27 cellular contexts compared by ENCODE assay signal in the genomic region with DNA sequence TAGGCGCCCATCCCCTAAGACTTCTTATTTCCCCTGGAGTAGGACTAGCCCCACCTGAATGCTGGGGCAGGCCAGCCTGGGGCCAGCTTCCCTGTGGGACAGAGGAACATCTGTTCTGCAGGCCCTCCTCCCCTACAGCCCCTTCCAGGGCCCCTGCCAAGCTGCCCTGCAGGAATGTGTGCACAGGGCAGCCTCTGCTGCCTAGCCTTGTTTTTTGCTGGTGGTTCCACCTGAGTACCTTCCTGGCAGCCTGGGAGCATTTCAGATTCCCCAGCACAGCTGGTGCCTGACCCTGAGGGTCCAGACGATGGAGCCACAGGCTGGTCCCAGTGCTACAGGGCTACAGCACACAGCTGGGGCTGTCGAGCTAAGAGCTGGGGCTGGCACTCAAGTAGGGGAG. TPM values are rescaled to one million over a fixed set of nuclear protein-coding genes. Genes with fewer than 3 reads are reported as not detected.
"Had no signal": no experiment of that assay in that cellular context is flagged by ENCODE, and none has a peak within 500 bp of the region (broad histone marks: within the 10 kb centered on the region; RNA-seq: fewer than 3 reads in every experiment).

No MANE protein-coding gene starts in this region.

- H3K4me1 ChIP-seq: body of pancreas, prostate gland, tibial artery had no signal

- H3K27ac Mint-ChIP-seq: activated CD8-positive, alpha-beta memory T cell treated with anti-CD3 and anti-CD28 coated beads, Interleukin-2, amount 10 ng/mL, durations not matched to agents 7 days and 5 days; activated CD8-positive, alpha-beta T cell treated with anti-CD3 and anti-CD28 coated beads for 36 hours; activated naive CD4-positive, alpha-beta T cell treated with anti-CD3 and anti-CD28 coated beads, Interleukin-2, amount 10 ng/mL, durations not matched to agents 7 days and 5 days; memory B cell; stimulated activated naive CD8-positive, alpha-beta T cell treated with anti-CD3 and anti-CD28 coated beads, Interleukin-15, Interleukin-2, amounts not matched to agents 100 ng/mL and 50 ng/mL, for 24 hours had no signal

- H3K9me3 Mint-ChIP-seq: activated CD8-positive, alpha-beta T cell treated with anti-CD3 and anti-CD28 coated beads for 36 hours; immature natural killer cell; memory B cell; stimulated activated naive CD8-positive, alpha-beta T cell treated with anti-CD3 and anti-CD28 coated beads, Interleukin-15, Interleukin-2, amounts not matched to agents 100 ng/mL and 50 ng/mL, for 24 hours had no signal

- H3K4me1 Mint-ChIP-seq: activated CD8-positive, alpha-beta memory T cell treated with anti-CD3 and anti-CD28 coated beads, Interleukin-2, amount 10 ng/mL, durations not matched to agents 7 days and 5 days; activated naive CD4-positive, alpha-beta T cell treated with anti-CD3 and anti-CD28 coated beads, Interleukin-2, amount 10 ng/mL, durations not matched to agents 7 days and 5 days had no signal

- DNase-seq: activated CD4-positive, alpha-beta T cell treated with anti-CD3 and anti-CD28 coated beads, Interleukin-2, amount 10 ng/mL, durations not matched to agents 24 days and 14 days; activated CD8-positive, alpha-beta memory T cell treated with anti-CD3 and anti-CD28 coated beads, Interleukin-2, amount 10 ng/mL, durations not matched to agents 7 days and 5 days; activated CD8-positive, alpha-beta T cell treated with anti-CD3 and anti-CD28 coated beads for 36 hours; activated effector memory CD4-positive, alpha-beta T cell treated with anti-CD3 and anti-CD28 coated beads, Interleukin-2, amount 50 U/mL, for 16 hours; activated naive CD4-positive, alpha-beta T cell treated with anti-CD3 and anti-CD28 coated beads, Interleukin-2, amount 10 ng/mL, durations not matched to agents 7 days and 5 days; activated T-cell treated with anti-CD3 and anti-CD28 coated beads for 4 hours; amygdala; body of pancreas; erythroblast; immature natural killer cell; left cardiac atrium; occipital lobe; right cardiac atrium; stimulated activated CD4-positive, alpha-beta T cell treated with anti-CD3 and anti-CD28 coated beads, Interleukin-12 subunit alpha, Interleukin-12 subunit beta, amount 100 ng/mL, for 4 hours; substantia nigra; SW 1271; tibial artery had no signal

- H3K27ac ChIP-seq: body of pancreas, prostate gland, tibial artery, VCaP had no signal

- H3K4me3 ChIP-seq: body of pancreas, prostate gland, tibial artery had no signal

- H3K9me3 ChIP-seq: body of pancreas, prostate gland had no signal

- ATAC-seq: activated CD4-positive, CD25-positive, alpha-beta regulatory T cell treated with anti-CD3 and anti-CD28 coated beads, Interleukin-2, amount 50 U/mL, for 24 hours; activated CD8-positive, alpha-beta memory T cell treated with anti-CD3 and anti-CD28 coated beads, Interleukin-2, amount 10 ng/mL, durations not matched to agents 7 days and 5 days; activated CD8-positive, alpha-beta T cell treated with anti-CD3 and anti-CD28 coated beads for 36 hours; body of pancreas; left cardiac atrium; right cardiac atrium had no signal

- H3K36me3 ChIP-seq: prostate gland had no signal

- H3K4me3 Mint-ChIP-seq: activated CD4-positive, alpha-beta T cell treated with anti-CD3 and anti-CD28 coated beads, Interleukin-2, amount 10 ng/mL, durations not matched to agents 24 days and 14 days; activated CD8-positive, alpha-beta memory T cell treated with anti-CD3 and anti-CD28 coated beads, Interleukin-2, amount 10 ng/mL, durations not matched to agents 7 days and 5 days; activated CD8-positive, alpha-beta T cell treated with anti-CD3 and anti-CD28 coated beads for 36 hours; activated naive CD4-positive, alpha-beta T cell treated with anti-CD3 and anti-CD28 coated beads, Interleukin-2, amount 10 ng/mL, durations not matched to agents 7 days and 5 days; immature natural killer cell; memory B cell; stimulated activated naive CD8-positive, alpha-beta T cell treated with anti-CD3 and anti-CD28 coated beads, Interleukin-15, Interleukin-2, amounts not matched to agents 100 ng/mL and 50 ng/mL, for 24 hours had no signal

- H3K27me3 Mint-ChIP-seq: activated CD4-positive, alpha-beta T cell treated with anti-CD3 and anti-CD28 coated beads, Interleukin-2, amount 10 ng/mL, durations not matched to agents 24 days and 14 days; activated CD8-positive, alpha-beta memory T cell treated with anti-CD3 and anti-CD28 coated beads, Interleukin-2, amount 10 ng/mL, durations not matched to agents 7 days and 5 days; activated CD8-positive, alpha-beta T cell treated with anti-CD3 and anti-CD28 coated beads for 36 hours; activated naive CD4-positive, alpha-beta T cell treated with anti-CD3 and anti-CD28 coated beads, Interleukin-2, amount 10 ng/mL, durations not matched to agents 7 days and 5 days; memory B cell; stimulated activated naive CD8-positive, alpha-beta T cell treated with anti-CD3 and anti-CD28 coated beads, Interleukin-15, Interleukin-2, amounts not matched to agents 100 ng/mL and 50 ng/mL, for 24 hours had no signal

- H3K27me3 ChIP-seq: body of pancreas, tibial artery had no signal

RNA-seq across cellular contexts. Expression of a gene that starts 22.2 kb away (rescaled TPM):
- total RNA-seq: activated CD4-positive, alpha-beta T cell treated with anti-CD3 and anti-CD28 coated beads, Interleukin-2, amount 10 ng/mL, durations not matched to agents 24 days and 14 days; body of pancreas; cardiac septum; fibroblast of lung; glomerular endothelial cell; myocyte; prostate gland; skeletal muscle tissue had no signal
